13 cellular contexts compared by ENCODE assay signal in genomic region chr3:142315083-142315482, GRCh38.
DNase-seq lines count a peak whose midpoint lies in the region; ATAC-seq, FAIRE-seq and TF ChIP-seq lines count a peak whose summit lies in the region.
"Had no signal": no experiment of that assay in that cellular context is flagged by ENCODE, and none has a peak within 500 bp of the region (broad histone marks: within the 10 kb centered on the region; RNA-seq: fewer than 3 reads in every experiment).

No MANE protein-coding gene starts in this region.

- no peak for TF ChIP-seq CTCF in AG04449 (IDR thresholded peaks at IDR 0.05; ENCODE audit: insufficient read depth, low read length, missing control alignments)
- TF ChIP-seq CTCF in astrocyte (IDR thresholded peaks at IDR 0.05; ENCODE audit: insufficient read depth, low read depth, low read length), result no peak
- no peak for TF ChIP-seq CTCF in foreskin keratinocyte (conservative IDR thresholded peaks at IDR 0.05)
- no peak for TF ChIP-seq CTCF in BE2C (IDR thresholded peaks at IDR 0.05; ENCODE audit: low read depth, low read length)

- no peak overlapping the region for H3K27ac ChIP-seq in astrocyte (ENCODE audit: low read depth, low read length)
- no peak overlapping the region for H3K27ac ChIP-seq in foreskin keratinocyte
- H3K27ac ChIP-seq: BLaER1 treated with 17β-estradiol and CSF1 and Interleukin-3, amounts not matched to agents 10 nM and 100 nM had no signal

- no peak overlapping the region for H3K4me2 ChIP-seq in astrocyte (ENCODE audit: low read length)
- H3K4me2 ChIP-seq: BLaER1 treated with 17β-estradiol and CSF1 and Interleukin-3, amounts not matched to agents 10 nM and 100 nM had no signal

- no peak overlapping the region for H2AFZ ChIP-seq in astrocyte (ENCODE audit: low read depth, low read length)

- no peaks in the 10 kb centered on the region for H3K36me3 ChIP-seq in astrocyte (ENCODE audit: insufficient read depth, low read length)
- peaks cover 21% of the 10 kb centered on the region for H3K36me3 ChIP-seq in BE2C

- peaks cover 7% of the 10 kb centered on the region for H3K36me3 Mint-ChIP-seq in astrocyte (ENCODE audit: low read depth, unreplicated experiment)

- POLR2A ChIA-PET in AG04449 (lab: Yijun Ruan, JAX) (no interaction called here), HEK293T (lab: Yijun Ruan, JAX) (no interaction called here)

- H3K4me1 ChIP-seq in astrocyte (ENCODE audit: insufficient read depth, low read length) (peaks cover 4% of the 10 kb centered on the region), foreskin keratinocyte (peaks cover 5% of the 10 kb centered on the region), BE2C (no peaks in the 10 kb centered on the region)
- H3K4me1 ChIP-seq: BLaER1 treated with 17β-estradiol and CSF1 and Interleukin-3, amounts not matched to agents 10 nM and 100 nM had no signal

- H3K4me3 ChIP-seq in AG04449 (ENCODE audit: low read depth, low read length), result no peak overlapping the region
- no peak overlapping the region for H3K4me3 ChIP-seq in astrocyte (ENCODE audit: insufficient read depth, low read depth, low read length)
- no peak overlapping the region for H3K4me3 ChIP-seq in BE2C (ENCODE audit: low read depth, low read length)
- H3K4me3 ChIP-seq: BLaER1 treated with 17β-estradiol and CSF1 and Interleukin-3, amounts not matched to agents 10 nM and 100 nM had no signal

- FAIRE-seq in astrocyte (lab: Jason Lieb, UNC), result no peak

- no peak overlapping the region for H3K27ac Mint-ChIP-seq in astrocyte (ENCODE audit: unreplicated experiment)
- H3K27ac Mint-ChIP-seq: activated CD4-positive, alpha-beta memory T cell treated with anti-CD3 and anti-CD28 coated beads, Interleukin-2, amount 10 ng/mL, durations not matched to agents 7 days and 5 days had no signal

- H3K4me3 Mint-ChIP-seq in astrocyte (ENCODE audit: unreplicated experiment), result no peak overlapping the region
- H3K4me3 Mint-ChIP-seq: activated CD4-positive, alpha-beta memory T cell treated with anti-CD3 and anti-CD28 coated beads, Interleukin-2, amount 10 ng/mL, durations not matched to agents 7 days and 5 days had no signal

- no peaks in the 10 kb centered on the region for H3K27me3 Mint-ChIP-seq in astrocyte (ENCODE audit: low read depth, unreplicated experiment)
- H3K27me3 Mint-ChIP-seq: activated CD4-positive, alpha-beta memory T cell treated with anti-CD3 and anti-CD28 coated beads, Interleukin-2, amount 10 ng/mL, durations not matched to agents 7 days and 5 days had no signal

- H3K27me3 ChIP-seq in astrocyte (ENCODE audit: insufficient read depth, low read length), result no peaks in the 10 kb centered on the region
- no peaks in the 10 kb centered on the region for H3K27me3 ChIP-seq in foreskin keratinocyte
- no peaks in the 10 kb centered on the region for H3K27me3 ChIP-seq in BE2C
- H3K27me3 ChIP-seq: BLaER1 treated with 17β-estradiol and CSF1 and Interleukin-3, amounts not matched to agents 10 nM and 100 nM had no signal

- CTCF ChIA-PET in AG04449 (lab: Yijun Ruan, JAX) (no interaction called here), HEK293T (lab: Yijun Ruan, JAX) (no interaction called here)

- H3K4me1 Mint-ChIP-seq in astrocyte (ENCODE audit: low read depth, unreplicated experiment), result peaks cover 18% of the 10 kb centered on the region
- H3K4me1 Mint-ChIP-seq: activated CD4-positive, alpha-beta memory T cell treated with anti-CD3 and anti-CD28 coated beads, Interleukin-2, amount 10 ng/mL, durations not matched to agents 7 days and 5 days had no signal

- peak; percentile 26 for ATAC-seq in foreskin keratinocyte
- ATAC-seq: esophagus mucosa had no signal

- H3K9ac ChIP-seq in astrocyte (ENCODE audit: low read length), result no peak overlapping the region
- H3K9ac ChIP-seq: BLaER1 treated with 17β-estradiol and CSF1 and Interleukin-3, amounts not matched to agents 10 nM and 100 nM had no signal

- no peaks in the 10 kb centered on the region for H4K20me1 ChIP-seq in astrocyte (ENCODE audit: insufficient read depth, low read length)
- H4K20me1 ChIP-seq: BLaER1 treated with 17β-estradiol and CSF1 and Interleukin-3, amounts not matched to agents 10 nM and 100 nM had no signal

- no peaks in the 10 kb centered on the region for H3K79me2 ChIP-seq in astrocyte (ENCODE audit: insufficient read depth, low read length)

- DNase-seq in AG04449 (ENCODE audit: low read depth, low spot score) (peak; percentile 67), HCEC 1CT (peak; percentile 73), astrocyte (ENCODE audit: low read depth) (peak; percentile 73), foreskin keratinocyte (peak; percentile 24 to 59), HEK293T (ENCODE audit: extremely low spot score) (no peak), BE2C (no peak), HUDEP-2 (lab: John Stamatoyannopoulos, UW; ENCODE audit: unreplicated experiment in 76 of 76) (no peak)
- no peak for DNase-seq in effector CD8-positive, alpha-beta T cell (lab: John Stamatoyannopoulos, UW)
- DNase-seq: activated CD4-positive, alpha-beta memory T cell treated with anti-CD3 and anti-CD28 coated beads, Interleukin-2, amount 10 ng/mL, durations not matched to agents 7 days and 5 days; activated gamma-delta T cell treated with Interleukin-2 at 50 U/mL for 16 hours; stimulated activated CD8-positive, alpha-beta memory T cell treated with anti-CD3 and anti-CD28 coated beads, Interleukin-4, amount 100 ng/mL, for 48 hours had no signal

- no peaks in the 10 kb centered on the region for H3K9me3 Mint-ChIP-seq in astrocyte (ENCODE audit: unreplicated experiment)
- H3K9me3 Mint-ChIP-seq: activated CD4-positive, alpha-beta memory T cell treated with anti-CD3 and anti-CD28 coated beads, Interleukin-2, amount 10 ng/mL, durations not matched to agents 7 days and 5 days had no signal

- H3K9me3 ChIP-seq in astrocyte (ENCODE audit: insufficient read depth, low read depth, low read length), result no peaks in the 10 kb centered on the region
- H3K9me3 ChIP-seq in BE2C, result no peaks in the 10 kb centered on the region
- H3K9me3 ChIP-seq: BLaER1 treated with 17β-estradiol and CSF1 and Interleukin-3, amounts not matched to agents 10 nM and 100 nM had no signal

TF ChIP-seq in HEK293T, 16 proteins besides CTCF, POLR2A, EP300 and RAD21:
- TF ChIP-seq SP1 (IDR thresholded peaks at IDR 0.05) (no peak), LEF1 (IDR thresholded peaks at IDR 0.05; ENCODE audit: borderline replicate concordance) (no peak), NFRKB (IDR thresholded peaks at IDR 0.05) (no peak), FOXA1 (IDR thresholded peaks at IDR 0.05) (no peak), FOXM1 (IDR thresholded peaks at IDR 0.05; ENCODE audit: borderline replicate concordance) (no peak), HDGF (IDR thresholded peaks at IDR 0.05; ENCODE audit: borderline replicate concordance) (no peak), SUZ12 (IDR thresholded peaks at IDR 0.05) (no peak), CTBP1 (IDR thresholded peaks at IDR 0.05; ENCODE audit: borderline replicate concordance) (no peak), FOXK2 (IDR thresholded peaks at IDR 0.05) (no peak), PKNOX1 (IDR thresholded peaks at IDR 0.05) (no peak)
TF ChIP-seq in HEK293T: peak in this region for 0.

Comparison
In these comparisons a context has a peak if more than half of its experiments do, and no peak if none do; other contexts are left out.
1. DNase-seq: peak in AG04449 (single experiment), HCEC 1CT (single experiment), astrocyte (single experiment) and foreskin keratinocyte (2 of 2); none in HEK293T (single experiment), BE2C (single experiment), HUDEP-2 (0 of 76) and effector CD8-positive, alpha-beta T cell (single experiment).